ENCODE assay signal across 1 cellular context in the genomic region with DNA sequence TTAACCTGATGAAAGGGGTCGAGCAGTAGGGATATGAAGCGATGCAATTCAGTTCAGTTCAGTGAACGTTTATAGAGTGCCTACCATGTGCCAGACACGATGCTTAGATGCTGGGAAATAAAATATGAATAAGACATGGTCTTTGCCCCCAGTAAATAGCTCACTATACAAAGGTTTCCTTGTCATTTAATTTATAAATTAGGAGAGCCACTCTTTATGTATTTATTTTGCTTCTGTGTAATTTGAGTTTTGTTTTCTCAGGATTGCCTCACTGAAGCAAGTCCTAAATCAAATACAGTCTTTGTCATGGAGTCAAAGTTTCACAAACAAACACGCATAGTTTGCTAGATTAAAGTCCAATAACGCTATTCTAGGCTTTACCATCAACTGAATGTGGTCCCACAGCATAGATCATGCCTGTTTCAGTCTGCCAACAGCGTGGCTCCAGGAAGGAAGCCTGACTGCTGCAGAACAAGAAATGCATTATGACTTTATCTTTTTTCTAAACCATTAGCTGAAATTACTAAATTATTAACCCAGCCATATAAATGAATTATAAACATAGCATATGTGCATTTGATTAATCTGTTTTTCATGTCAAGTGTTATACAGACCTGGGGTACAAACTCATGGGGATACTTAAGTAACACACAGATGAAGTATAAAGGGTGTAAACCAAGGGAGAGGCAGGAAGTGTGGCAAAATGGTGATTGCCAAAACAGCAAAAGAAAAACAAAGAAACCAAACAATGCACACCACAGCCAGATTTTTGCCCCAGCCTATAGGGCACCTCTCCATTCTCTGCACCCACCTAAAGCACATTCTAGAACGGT.
A peak's percentile ranks its signal among the peaks of the same experiment; 100 is the strongest.
TF ChIP-seq lines count a peak whose summit lies in the region.

No MANE protein-coding gene starts in this region.

TF ChIP-seq in HepG2, 621 proteins besides CTCF, POLR2A, EP300 and RAD21 (continues in another document):
- TF ChIP-seq ZNF232 (CRISPR knock-in tag; IDR thresholded peaks at IDR 0.05; ENCODE audit: borderline replicate concordance) (no peak; the same call in 1 of the 2 replicates), ELF4 (CRISPR knock-in tag; IDR thresholded peaks at IDR 0.05; ENCODE audit: borderline replicate concordance) (peak; percentile 79; the same call in 1 of the 2 replicates), ZNF557 (CRISPR knock-in tag; IDR thresholded peaks at IDR 0.05) (no peak), CBX1 (IDR thresholded peaks at IDR 0.05; ENCODE audit: low read depth) (peak; percentile 40), HOXD1 (CRISPR knock-in tag; IDR thresholded peaks at IDR 0.05) (peak; percentile 68; the same call in 1 of the 2 replicates), ZNF687 (CRISPR knock-in tag; IDR thresholded peaks at IDR 0.05) (no peak), KAT2B (IDR thresholded peaks at IDR 0.05; ENCODE audit: borderline replicate concordance, low read depth, low read length) (no peak), ZNF101 (CRISPR knock-in tag; IDR thresholded peaks at IDR 0.05; ENCODE audit: borderline replicate concordance, low read depth) (no peak; the same call in 1 of the 2 replicates), HMGXB4 (CRISPR knock-in tag; IDR thresholded peaks at IDR 0.05; ENCODE audit: borderline replicate concordance in 1 of 2, low read depth in 1 of 2) (peak; percentile 58 to 66; a peak in 2 of 4 replicates), ERF (CRISPR knock-in tag; IDR thresholded peaks at IDR 0.05) (peak; percentile 90; the same call in 1 of the 2 replicates), ZNF180 (CRISPR knock-in tag; IDR thresholded peaks at IDR 0.05; ENCODE audit: borderline replicate concordance, low read depth) (no peak), ZNF556 (CRISPR knock-in tag; IDR thresholded peaks at IDR 0.05; ENCODE audit: borderline replicate concordance) (no peak), PCBP1 (IDR thresholded peaks at IDR 0.05; ENCODE audit: borderline replicate concordance, low read depth, low read length) (no peak), USF2 (IDR thresholded peaks at IDR 0.05; ENCODE audit: low read depth, low read length) (no peak), USF2 (CRISPR knock-in tag; IDR thresholded peaks at IDR 0.05; ENCODE audit: borderline replicate concordance) (peak; percentile 59; the same call in 1 of the 2 replicates), BRD4 (CRISPR knock-in tag; IDR thresholded peaks at IDR 0.05) (peak; percentile 79; the same call in 1 of the 2 replicates), ZNF230 (CRISPR knock-in tag; IDR thresholded peaks at IDR 0.05) (no peak), NR1H2 (CRISPR knock-in tag; IDR thresholded peaks at IDR 0.05; ENCODE audit: borderline replicate concordance, low read depth) (no peak), HNRNPK (IDR thresholded peaks at IDR 0.05; ENCODE audit: low read depth, low read length, poor library complexity, severe bottlenecking) (no peak), FLYWCH1 (CRISPR knock-in tag; IDR thresholded peaks at IDR 0.05) (no peak), ZC3H13 (CRISPR knock-in tag; IDR thresholded peaks at IDR 0.05) (peak; percentile 65; the same call in 1 of the 2 replicates), HDAC6 (IDR thresholded peaks at IDR 0.05; ENCODE audit: low read depth, low read length) (no peak), CHCHD3 (CRISPR knock-in tag; IDR thresholded peaks at IDR 0.05) (no peak), ZNF569 (CRISPR knock-in tag; IDR thresholded peaks at IDR 0.05; ENCODE audit: borderline replicate concordance) (peak; percentile 55; the same call in 1 of the 2 replicates), RFX3 (CRISPR knock-in tag; IDR thresholded peaks at IDR 0.05) (no peak), ZNF674 (CRISPR knock-in tag; IDR thresholded peaks at IDR 0.05; ENCODE audit: low read depth) (no peak), ZFY (CRISPR knock-in tag; IDR thresholded peaks at IDR 0.05) (no peak), ELF3 (CRISPR knock-in tag; IDR thresholded peaks at IDR 0.05) (peak; percentile 94), NR2F1 (CRISPR knock-in tag; IDR thresholded peaks at IDR 0.05) (peak; percentile 46 to 90), SP140L (CRISPR knock-in tag; IDR thresholded peaks at IDR 0.05; ENCODE audit: borderline replicate concordance) (no peak; the same call in 1 of the 2 replicates), ZFP36L1 (CRISPR knock-in tag; IDR thresholded peaks at IDR 0.05) (no peak; the same call in 1 of the 2 replicates), ZNF781 (CRISPR knock-in tag; IDR thresholded peaks at IDR 0.05; ENCODE audit: borderline replicate concordance, not compliant biosample characterization) (no peak), MTF2 (CRISPR knock-in tag; IDR thresholded peaks at IDR 0.05; ENCODE audit: borderline replicate concordance) (peak; percentile 74; the same call in 1 of the 2 replicates), POLR2AphosphoS5 (IDR thresholded peaks at IDR 0.05; ENCODE audit: low read depth, low read length) (peak; percentile 77), YEATS4 (CRISPR knock-in tag; IDR thresholded peaks at IDR 0.05; ENCODE audit: borderline replicate concordance) (no peak; the same call in 1 of the 2 replicates), SSRP1 (CRISPR knock-in tag; IDR thresholded peaks at IDR 0.05) (no peak; the same call in 1 of the 2 replicates), ZBTB7B (CRISPR knock-in tag; IDR thresholded peaks at IDR 0.05) (peak; percentile 87; the same call in 1 of the 2 replicates), SMAD1 (CRISPR knock-in tag; IDR thresholded peaks at IDR 0.05; ENCODE audit: borderline replicate concordance, low read depth) (peak; percentile 73; the same call in 1 of the 2 replicates), ZFP62 (CRISPR knock-in tag; IDR thresholded peaks at IDR 0.05) (no peak), ZNF570 (CRISPR knock-in tag; IDR thresholded peaks at IDR 0.05; ENCODE audit: borderline replicate concordance) (no peak), ZKSCAN1 (IDR thresholded peaks at IDR 0.05; ENCODE audit: low read length) (peak; percentile 80; the same call in 1 of the 2 replicates)
- TF ChIP-seq, protein P1, sequence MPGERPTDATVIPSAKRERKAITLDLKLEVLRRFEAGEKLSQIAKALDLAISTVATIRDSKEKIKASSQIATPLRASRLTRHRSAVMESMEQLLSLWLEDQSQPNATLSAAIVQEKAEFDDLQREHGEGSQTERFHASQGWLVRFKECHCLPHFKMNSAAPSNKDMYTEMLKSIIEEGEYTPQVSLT (CRISPR knock-in tag; IDR thresholded peaks at IDR 0.05; ENCODE audit: borderline replicate concordance, low read depth), result no peak
- TF ChIP-seq, protein P2, sequence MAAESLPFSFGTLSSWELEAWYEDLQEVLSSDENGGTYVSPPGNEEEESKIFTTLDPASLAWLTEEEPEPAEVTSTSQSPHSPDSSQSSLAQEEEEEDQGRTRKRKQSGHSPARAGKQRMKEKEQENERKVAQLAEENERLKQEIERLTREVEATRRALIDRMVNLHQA (CRISPR knock-in tag; IDR thresholded peaks at IDR 0.05), result peak; percentile 41; the same call in 1 of the 2 replicates
- TF ChIP-seq, protein P3, sequence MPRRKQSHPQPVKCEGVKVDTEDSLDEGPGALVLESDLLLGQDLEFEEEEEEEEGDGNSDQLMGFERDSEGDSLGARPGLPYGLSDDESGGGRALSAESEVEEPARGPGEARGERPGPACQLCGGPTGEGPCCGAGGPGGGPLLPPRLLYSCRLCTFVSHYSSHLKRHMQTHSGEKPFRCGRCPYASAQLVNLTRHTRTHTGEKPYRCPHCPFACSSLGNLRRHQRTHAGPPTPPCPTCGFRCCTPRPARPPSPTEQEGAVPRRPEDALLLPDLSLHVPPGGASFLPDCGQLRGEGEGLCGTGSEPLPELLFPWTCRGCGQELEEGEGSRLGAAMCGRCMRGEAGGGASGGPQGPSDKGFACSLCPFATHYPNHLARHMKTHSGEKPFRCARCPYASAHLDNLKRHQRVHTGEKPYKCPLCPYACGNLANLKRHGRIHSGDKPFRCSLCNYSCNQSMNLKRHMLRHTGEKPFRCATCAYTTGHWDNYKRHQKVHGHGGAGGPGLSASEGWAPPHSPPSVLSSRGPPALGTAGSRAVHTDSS (CRISPR knock-in tag; conservative IDR thresholded peaks at IDR 0.05), result no peak
- TF ChIP-seq, protein P4, sequence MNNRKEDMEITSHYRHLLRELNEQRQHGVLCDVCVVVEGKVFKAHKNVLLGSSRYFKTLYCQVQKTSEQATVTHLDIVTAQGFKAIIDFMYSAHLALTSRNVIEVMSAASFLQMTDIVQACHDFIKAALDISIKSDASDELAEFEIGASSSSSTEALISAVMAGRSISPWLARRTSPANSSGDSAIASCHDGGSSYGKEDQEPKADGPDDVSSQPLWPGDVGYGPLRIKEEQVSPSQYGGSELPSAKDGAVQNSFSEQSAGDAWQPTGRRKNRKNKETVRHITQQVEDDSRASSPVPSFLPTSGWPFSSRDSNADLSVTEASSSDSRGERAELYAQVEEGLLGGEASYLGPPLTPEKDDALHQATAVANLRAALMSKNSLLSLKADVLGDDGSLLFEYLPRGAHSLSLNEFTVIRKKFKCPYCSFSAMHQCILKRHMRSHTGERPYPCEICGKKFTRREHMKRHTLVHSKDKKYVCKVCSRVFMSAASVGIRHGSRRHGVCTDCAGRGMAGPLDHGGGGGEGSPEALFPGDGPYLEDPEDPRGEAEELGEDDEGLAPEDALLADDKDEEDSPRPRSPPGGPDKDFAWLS (CRISPR knock-in tag; IDR thresholded peaks at IDR 0.05; ENCODE audit: borderline replicate concordance), result no peak
- TF ChIP-seq, protein P5, sequence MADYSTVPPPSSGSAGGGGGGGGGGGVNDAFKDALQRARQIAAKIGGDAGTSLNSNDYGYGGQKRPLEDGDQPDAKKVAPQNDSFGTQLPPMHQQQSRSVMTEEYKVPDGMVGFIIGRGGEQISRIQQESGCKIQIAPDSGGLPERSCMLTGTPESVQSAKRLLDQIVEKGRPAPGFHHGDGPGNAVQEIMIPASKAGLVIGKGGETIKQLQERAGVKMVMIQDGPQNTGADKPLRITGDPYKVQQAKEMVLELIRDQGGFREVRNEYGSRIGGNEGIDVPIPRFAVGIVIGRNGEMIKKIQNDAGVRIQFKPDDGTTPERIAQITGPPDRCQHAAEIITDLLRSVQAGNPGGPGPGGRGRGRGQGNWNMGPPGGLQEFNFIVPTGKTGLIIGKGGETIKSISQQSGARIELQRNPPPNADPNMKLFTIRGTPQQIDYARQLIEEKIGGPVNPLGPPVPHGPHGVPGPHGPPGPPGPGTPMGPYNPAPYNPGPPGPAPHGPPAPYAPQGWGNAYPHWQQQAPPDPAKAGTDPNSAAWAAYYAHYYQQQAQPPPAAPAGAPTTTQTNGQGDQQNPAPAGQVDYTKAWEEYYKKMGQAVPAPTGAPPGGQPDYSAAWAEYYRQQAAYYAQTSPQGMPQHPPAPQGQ (CRISPR knock-in tag; IDR thresholded peaks at IDR 0.05; ENCODE audit: borderline replicate concordance), result peak; percentile 86; the same call in 1 of the 2 replicates
- TF ChIP-seq, protein P6, sequence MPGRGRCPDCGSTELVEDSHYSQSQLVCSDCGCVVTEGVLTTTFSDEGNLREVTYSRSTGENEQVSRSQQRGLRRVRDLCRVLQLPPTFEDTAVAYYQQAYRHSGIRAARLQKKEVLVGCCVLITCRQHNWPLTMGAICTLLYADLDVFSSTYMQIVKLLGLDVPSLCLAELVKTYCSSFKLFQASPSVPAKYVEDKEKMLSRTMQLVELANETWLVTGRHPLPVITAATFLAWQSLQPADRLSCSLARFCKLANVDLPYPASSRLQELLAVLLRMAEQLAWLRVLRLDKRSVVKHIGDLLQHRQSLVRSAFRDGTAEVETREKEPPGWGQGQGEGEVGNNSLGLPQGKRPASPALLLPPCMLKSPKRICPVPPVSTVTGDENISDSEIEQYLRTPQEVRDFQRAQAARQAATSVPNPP (CRISPR knock-in tag; IDR thresholded peaks at IDR 0.05), result peak; percentile 92
